In genomic region chr1:1775364-1776226, GRCh38 we compare ENCODE assay signal across 1 cellular context.
TF ChIP-seq lines count a peak whose summit lies in the region.

No MANE protein-coding gene starts in this region.

TF ChIP-seq in HepG2, 621 proteins besides CTCF, POLR2A, EP300 and RAD21:
- TF ChIP-seq ZBTB33 (CRISPR knock-in tag; IDR thresholded peaks at IDR 0.05) (0 out of 2 replicates have a peak, but pooled peaks have one; percentile 11), STAG1 (CRISPR knock-in tag; IDR thresholded peaks at IDR 0.05) (peak; percentile 9; the same call in 1 of the 2 replicates), ZNF446 (CRISPR knock-in tag; IDR thresholded peaks at IDR 0.05) (no peak)
